In genomic region chr17:38898291-38898679, GRCh38 we compare ENCODE assay signal across 1 cellular context.
TF ChIP-seq lines count a peak whose summit lies in the region.

No MANE protein-coding gene starts in this region.

TF ChIP-seq in GM23338, 12 proteins besides CTCF, POLR2A, EP300 and RAD21 (continued from another document):
- TF ChIP-seq ETS1 (IDR thresholded peaks at IDR 0.05) (no peak), EZH2phosphoT487 (IDR thresholded peaks at IDR 0.05; ENCODE audit: unreplicated experiment) (no peak), REST (IDR thresholded peaks at IDR 0.05; ENCODE audit: unreplicated experiment) (no peak), ZNF331 (CRISPR knock-in tag; IDR thresholded peaks at IDR 0.05; ENCODE audit: low read depth) (no peak), EZH2 (IDR thresholded peaks at IDR 0.05; ENCODE audit: low read depth, unreplicated experiment) (no peak)
